Comparison of ENCODE assay signal across 30 cellular contexts in genomic region chr17:81934098-81934757, GRCh38. TPM values are rescaled to one million over a fixed set of nuclear protein-coding genes. Genes with fewer than 3 reads are reported as not detected.
DNase-seq lines count a peak whose midpoint lies in the region; ATAC-seq, FAIRE-seq and TF ChIP-seq lines count a peak whose summit lies in the region.
"Had no signal": no experiment of that assay in that cellular context is flagged by ENCODE, and none has a peak within 500 bp of the region (broad histone marks: within the 10 kb centered on the region; RNA-seq: fewer than 3 reads in every experiment).

No MANE protein-coding gene starts in this region.

- H3K9me3 ChIP-seq in HCT116 (ENCODE audit: control insufficient read depth in 1 of 2, insufficient read depth in 1 of 2, low read depth in 1 of 2, low read length in 2 of 2) = no peaks in the 10 kb centered on the region
- H3K9me3 ChIP-seq in K562 (replicated peaks; ENCODE audit: control insufficient read depth, insufficient read depth, low read depth, low read length) = no peaks in the 10 kb centered on the region
- no peaks in the 10 kb centered on the region for H3K9me3 ChIP-seq in neural progenitor cell (ENCODE audit: low read depth)
- H3K9me3 ChIP-seq: HAP-1, neutrophil, tibial artery had no signal

- CTCF ChIA-PET in activated naive CD4-positive, alpha-beta T cell treated with anti-CD3 and anti-CD28 coated beads for 36 hours (lab: Charles Lee) = no interaction called here
- CTCF ChIA-PET in HCT116 (lab: Charles Lee) (no interaction called here), K562 (lab: Yijun Ruan, JAX; ENCODE audit: low intra/inter-chr PET ratio) (no interaction called here)

- intact Hi-C loops in activated naive CD4-positive, alpha-beta T cell treated with anti-CD3 and anti-CD28 coated beads for 36 hours (cut with micrococcal nuclease) = no loop called here
- intact Hi-C loops in HCT116 (cut with micrococcal nuclease) = no loop called here
- intact Hi-C loops in K562 (cut with micrococcal nuclease) = no loop called here

- TF ChIP-seq RAD21 in HCT116 (IDR thresholded peaks at IDR 0.05; ENCODE audit: low read depth) (no peak), K562 (CRISPR knock-in tag; conservative IDR thresholded peaks at IDR 0.05 in 1 of 2, IDR thresholded peaks at IDR 0.05 in 1 of 2) (no peak)

- H3K4me3 Mint-ChIP-seq in activated naive CD4-positive, alpha-beta T cell treated with anti-CD3 and anti-CD28 coated beads for 36 hours = peak overlapping the region; percentile 32
- peak overlapping the region; percentile 58 for H3K4me3 Mint-ChIP-seq in neural progenitor cell

- H3K4me3 ChIP-seq in HCT116 (replicated peaks in 1 of 2; ENCODE audit: low read depth in 1 of 2, low read length in 2 of 2) (no peak overlapping the region), K562 (no peak overlapping the region), neural progenitor cell (no peak overlapping the region)
- H3K4me3 ChIP-seq: cardiac muscle cell, HAP-1, PC-9, tibial artery had no signal

- H3K9ac ChIP-seq in HCT116 (ENCODE audit: low read length) = no peak overlapping the region
- H3K9ac ChIP-seq in K562 (ENCODE audit: insufficient read depth in 1 of 2, low read depth in 2 of 2, low read length in 2 of 2) = peak overlapping the region in 1 of 2 experiments; percentile 55; a peak in 2 of 4 replicates
- H3K9ac ChIP-seq in neural progenitor cell = no peak overlapping the region

- H3K36me3 Mint-ChIP-seq in activated naive CD4-positive, alpha-beta T cell treated with anti-CD3 and anti-CD28 coated beads for 36 hours (ENCODE audit: low read depth) = peaks cover 20% of the 10 kb centered on the region
- H3K36me3 Mint-ChIP-seq in activated naive CD4-positive, alpha-beta T cell treated with anti-CD3 and anti-CD28 coated beads, Interleukin-2, amount 50 U/mL, for 72 hours = peaks cover 6 to 7% of the 10 kb centered on the region in 2 donors
- peaks cover 2% of the 10 kb centered on the region for H3K36me3 Mint-ChIP-seq in neural progenitor cell
- H3K36me3 Mint-ChIP-seq: activated naive CD8-positive, alpha-beta T cell had no signal

- H3K27me3 ChIP-seq in HCT116 (ENCODE audit: insufficient read depth, low read length) (no peaks in the 10 kb centered on the region), K562 (ENCODE audit: control insufficient read depth in 2 of 2, insufficient read depth in 2 of 2, low read length in 2 of 2) (no peaks in the 10 kb centered on the region), neural progenitor cell (peaks cover 21% of the 10 kb centered on the region)
- H3K27me3 ChIP-seq: cardiac muscle cell had no signal

- no peak for TF ChIP-seq POLR2A in HCT116 (IDR thresholded peaks at IDR 0.05; ENCODE audit: borderline replicate concordance, extremely low read depth, insufficient read depth, insufficient read length)
- no peak for TF ChIP-seq POLR2A in K562 (conservative IDR thresholded peaks at IDR 0.05)

- peaks cover 4% of the 10 kb centered on the region for H3F3A ChIP-seq in neural progenitor cell (ENCODE audit: low read depth)

- no peak for TF ChIP-seq CTCF in HCT116 (IDR thresholded peaks at IDR 0.05 in 2 of 3, conservative IDR thresholded peaks at IDR 0.05 in 1 of 3; ENCODE audit: borderline replicate concordance in 1 of 3, insufficient read depth in 1 of 3, low read depth in 2 of 3, low read length in 2 of 3)
- no peak for TF ChIP-seq CTCF in K562 (IDR thresholded peaks at IDR 0.05 in 2 of 3, conservative IDR thresholded peaks at IDR 0.05 in 1 of 3; ENCODE audit: insufficient read depth in 2 of 3, low read depth in 1 of 3, low read length in 3 of 3)
- no peak for TF ChIP-seq CTCF in neural progenitor cell (IDR thresholded peaks at IDR 0.05)

- WGBS in K562 (ENCODE audit: insufficient coverage, low coverage, missing lambda C conversion rate) = 91% methylated on average over 21 of the region's 23 CpGs

- no peak overlapping the region for H3K27ac Mint-ChIP-seq in activated naive CD4-positive, alpha-beta T cell treated with anti-CD3 and anti-CD28 coated beads for 36 hours
- no peak overlapping the region for H3K27ac Mint-ChIP-seq in activated naive CD4-positive, alpha-beta T cell treated with anti-CD3 and anti-CD28 coated beads, Interleukin-2, amount 50 U/mL, for 72 hours
- H3K27ac Mint-ChIP-seq in neural progenitor cell = peak overlapping the region; percentile 46
- H3K27ac Mint-ChIP-seq: activated naive CD8-positive, alpha-beta T cell had no signal

- H4K20me1 ChIP-seq in HCT116 (ENCODE audit: insufficient read depth) (no peaks in the 10 kb centered on the region), K562 (replicated peaks; ENCODE audit: control insufficient read depth, insufficient read depth, low read length) (peaks cover 7% of the 10 kb centered on the region), neural progenitor cell (ENCODE audit: low read depth) (peaks cover 9% of the 10 kb centered on the region)

- H3K4me1 ChIP-seq in HCT116 (ENCODE audit: control insufficient read depth in 1 of 2, insufficient read depth in 2 of 2, low read length in 2 of 2) (peaks cover 12 to 60% of the 10 kb centered on the region in 2 experiments; a peak in 3 of 4 replicates), K562 (replicated peaks in 1 of 2; ENCODE audit: control insufficient read depth in 2 of 2, insufficient read depth in 2 of 2, low read length in 2 of 2) (peaks cover 30 to 96% of the 10 kb centered on the region in 2 experiments), neural progenitor cell (no peaks in the 10 kb centered on the region)

- H3K27ac ChIP-seq in HCT116 (ENCODE audit: low read depth, low read length) (peak overlapping the region; percentile 8; the same call in 1 of the 2 replicates), K562 (ENCODE audit: extremely low read depth, low read depth, low read length) (no peak overlapping the region), neural progenitor cell (no peak overlapping the region)
- H3K27ac ChIP-seq: cardiac muscle cell, neutrophil, PC-9, tibial artery had no signal

- no peak for ATAC-seq in activated naive CD4-positive, alpha-beta T cell treated with anti-CD3 and anti-CD28 coated beads, Interleukin-2, amount 50 U/mL, for 72 hours
- ATAC-seq in HCT116 (no peak), K562 (no peak), HG03378 (IDR thresholded peaks at IDR 0.05; ENCODE audit: unreplicated experiment) (no peak), GM21367 (IDR thresholded peaks at IDR 0.05; ENCODE audit: unreplicated experiment) (no peak)
- ATAC-seq: sciatic nerve had no signal

- H3K4me2 ChIP-seq in HCT116 (ENCODE audit: low read length) (no peak overlapping the region), K562 (ENCODE audit: insufficient read depth, low read length) (no peak overlapping the region), neural progenitor cell (no peak overlapping the region)
- H3K4me2 ChIP-seq: PC-9 had no signal

- H3K9me1 ChIP-seq in K562 (ENCODE audit: control insufficient read depth, insufficient read depth, low read length) = peaks cover 13% of the 10 kb centered on the region

- H3K79me2 ChIP-seq in HCT116 (ENCODE audit: insufficient read depth, low read length) (peaks cover 17% of the 10 kb centered on the region), K562 (ENCODE audit: control insufficient read depth, insufficient read depth, low read length) (peaks cover 25% of the 10 kb centered on the region), neural progenitor cell (ENCODE audit: low read depth) (peaks cover 6% of the 10 kb centered on the region)

- DNase-seq in activated naive CD4-positive, alpha-beta T cell treated with anti-CD3 and anti-CD28 coated beads for 36 hours = no peak
- DNase-seq in activated naive CD4-positive, alpha-beta T cell treated with anti-CD3 and anti-CD28 coated beads, Interleukin-2, amount 50 U/mL, for 72 hours (ENCODE audit: low spot score in 2 of 2) = no peak
- DNase-seq in HCT116 (ENCODE audit: low read depth, low spot score) (no peak), K562 (ENCODE audit: extremely low read depth in 1 of 4, low spot score in 3 of 4) (no peak), neural progenitor cell (ENCODE audit: low spot score) (no peak), NCI-H526 (lab: John Stamatoyannopoulos, UW) (no peak)
- DNase-seq: cortex of kidney; DMS53; effector memory CD4-positive, alpha-beta T cell; hypothalamus; NCI-H1436 treated with DMSO at 0.1 percent for 48 hours; NCI-H345; PC-9; SHP77; stimulated activated CD4-positive, alpha-beta T cell treated with anti-CD3 and anti-CD28 coated beads, Interleukin-4, amount 100 ng/mL, for 24 hours; T-helper 9 cell; tibial artery had no signal

- peaks cover 17% of the 10 kb centered on the region for H3K4me1 Mint-ChIP-seq in activated naive CD4-positive, alpha-beta T cell treated with anti-CD3 and anti-CD28 coated beads for 36 hours (ENCODE audit: low read depth)
- H3K4me1 Mint-ChIP-seq in neural progenitor cell = peaks cover 10% of the 10 kb centered on the region

- H2AFZ ChIP-seq in HCT116 (ENCODE audit: low read depth, low read length, poor library complexity, severe bottlenecking) (no peak overlapping the region), K562 (ENCODE audit: low read depth, low read length) (no peak overlapping the region), neural progenitor cell (replicated peaks) (no peak overlapping the region)
- H2AFZ ChIP-seq: PC-9 had no signal

- H3K27me3 Mint-ChIP-seq in activated naive CD4-positive, alpha-beta T cell treated with anti-CD3 and anti-CD28 coated beads for 36 hours (ENCODE audit: low read depth) = peaks cover 2% of the 10 kb centered on the region
- peaks cover 13% of the 10 kb centered on the region for H3K27me3 Mint-ChIP-seq in neural progenitor cell (ENCODE audit: insufficient read depth, low read depth)
- H3K27me3 Mint-ChIP-seq: activated naive CD8-positive, alpha-beta T cell had no signal

- H3K9me2 ChIP-seq in HCT116 (ENCODE audit: insufficient read depth) = no peaks in the 10 kb centered on the region

- RAD21 ChIA-PET in HCT116 (lab: Charles Lee; ENCODE audit: low non-redundant PET in 1 of 2, low total read pairs in 2 of 2, uncharacterized antibody in 2 of 2, unreplicated experiment in 2 of 2) = interaction anchor here in 1 of 2 experiments (0.5 kb wide), 1 partner anchor 86 kb away, joined by 3 read pairs; no protein-coding TSS in a partner anchor

- no peaks in the 10 kb centered on the region for H3K9me3 Mint-ChIP-seq in activated naive CD4-positive, alpha-beta T cell treated with anti-CD3 and anti-CD28 coated beads for 36 hours
- H3K9me3 Mint-ChIP-seq in activated naive CD4-positive, alpha-beta T cell treated with anti-CD3 and anti-CD28 coated beads, Interleukin-2, amount 50 U/mL, for 72 hours = no peaks in the 10 kb centered on the region
- no peaks in the 10 kb centered on the region for H3K9me3 Mint-ChIP-seq in neural progenitor cell

- POLR2A ChIA-PET in HCT116 (lab: Charles Lee) = interaction anchor here (1.0 kb wide), 1 partner anchor 89 kb away, joined by 4 read pairs; the partner anchor contains the start of genes CENPX and LRRC45
- POLR2A ChIA-PET in K562 (lab: Yijun Ruan, JAX) = interaction anchor here (0.5 to 1.6 kb wide), 7 partner anchors 8 to 679 kb away, joined by 3 to 6 read pairs (median 4); no protein-coding TSS in a partner anchor

- no peak for FAIRE-seq in K562 (lab: Jason Lieb, UNC)
- FAIRE-seq: G401.6 had no signal

- H3K36me3 ChIP-seq in HCT116 (ENCODE audit: control insufficient read depth in 1 of 2, insufficient read depth in 2 of 2, low read length in 2 of 2) = peaks cover 6 to 33% of the 10 kb centered on the region in 2 experiments; a peak in 2 of 4 replicates
- H3K36me3 ChIP-seq in K562 (ENCODE audit: control insufficient read depth, insufficient read depth, low read length) = peaks cover 36% of the 10 kb centered on the region; the same call in 2 of the 3 replicates
- no peaks in the 10 kb centered on the region for H3K36me3 ChIP-seq in neural progenitor cell
- H3K36me3 ChIP-seq: cardiac muscle cell, neutrophil, tibial artery had no signal

- in situ Hi-C loops in K562 (cut with MboI) = no loop called here

- TF ChIP-seq EP300 in K562 (IDR thresholded peaks at IDR 0.05; ENCODE audit: low read length) = no peak

- BruUV-seq in HCT116 (replicated peaks; lab: Mats Ljungman, UMichigan) = no TSS peak
- BruUV-seq in K562 (replicated peaks; lab: Mats Ljungman, UMichigan) = no TSS peak

RNA-seq across cellular contexts. Expression of gene PYCR1, which starts 2.9 kb away (rescaled TPM):
- total RNA-seq in activated naive CD4-positive, alpha-beta T cell treated with anti-CD3 and anti-CD28 coated beads for 36 hours = 100 to 1,000 TPM; 121 to 130 TPM
- total RNA-seq in activated naive CD4-positive, alpha-beta T cell treated with anti-CD3 and anti-CD28 coated beads, Interleukin-2, amount 50 U/mL, for 72 hours = 10 to 100 TPM; 30.3 to 75.1 TPM
- total RNA-seq in HCT116 (2021; ENCODE audit: unreplicated experiment) (396 TPM), K562 (2014; rRNA removed) (215 and 290 TPM in 2 replicates), K562 (2014; rRNA removed; fragmentation: Illumina TruSeq; extraction: Trizol) (72.4 and 95.4 TPM in 2 replicates), K562 (2015; rRNA removed; fragmentation: Illumina TruSeq; extraction: Trizol) (120 and 126 TPM in 2 replicates), K562 (2021) (302 and 328 TPM in 2 replicates), neural progenitor cell (ENCODE audit: low replicate concordance) (32.6 and 72.2 TPM in 2 replicates)
- polyA plus RNA-seq in HCT116 (2012) = 376 and 456 TPM in 2 replicates
- 35.2 and 129 TPM in 2 replicates for total RNA-seq in K562 (2011; cell fraction: chromatin; rRNA removed; ENCODE audit: low replicate concordance)
- total RNA-seq in K562 (2011; cell fraction: nucleolus; rRNA removed) = 138 and 157 TPM in 2 replicates
- total RNA-seq in K562 (2011; cell fraction: nucleoplasm; rRNA removed) = 86.4 and 88.3 TPM in 2 replicates
- polyA plus RNA-seq in K562 (2011; rRNA removed) (188 and 273 TPM in 2 replicates), K562 (2014; fragmentation: Illumina TruSeq; extraction: Trizol) (183 and 278 TPM in 2 replicates), K562 (2014; fragmentation: Nextera tagmentation; extraction: Ambion mirVana) (10 to 100 TPM; 11.7 to 18.6 TPM), K562 (2014; rRNA removed) (270 and 349 TPM in 2 replicates)
- polyA plus RNA-seq in K562 (2011; cell fraction: cytosol; rRNA removed) = 301 and 524 TPM in 2 replicates
- polyA plus RNA-seq in K562 (2011; cell fraction: nucleus; rRNA removed) = 256 and 278 TPM in 2 replicates
- 283 and 370 TPM in 2 replicates for polyA plus RNA-seq in K562 (2012)
- polyA minus RNA-seq in K562 (2011; rRNA and poly(A)+ RNA removed) = 107 and 155 TPM in 2 replicates
- polyA minus RNA-seq in K562 (2011; cell fraction: cytosol; rRNA and poly(A)+ RNA removed) = 127 and 130 TPM in 2 replicates
- polyA minus RNA-seq in K562 (2011; cell fraction: nucleus; rRNA and poly(A)+ RNA removed) = 35.5 and 52.4 TPM in 2 replicates

RNA-seq across cellular contexts. Expression of gene MAFG, which starts 6.7 kb away (rescaled TPM):
- 10 to 100 TPM; 13.5 to 14.8 TPM for total RNA-seq in activated naive CD4-positive, alpha-beta T cell treated with anti-CD3 and anti-CD28 coated beads for 36 hours
- 10 to 100 TPM; 19.6 to 35.2 TPM for total RNA-seq in activated naive CD4-positive, alpha-beta T cell treated with anti-CD3 and anti-CD28 coated beads, Interleukin-2, amount 50 U/mL, for 72 hours
- 46.8 TPM for total RNA-seq in HCT116 (2021; ENCODE audit: unreplicated experiment)
- 29.0 and 32.9 TPM in 2 replicates for polyA plus RNA-seq in HCT116 (2012)
- total RNA-seq in K562 (2011; cell fraction: chromatin; rRNA removed; ENCODE audit: low replicate concordance) = 86.9 and 142 TPM in 2 replicates
- 78.0 and 85.0 TPM in 2 replicates for total RNA-seq in K562 (2011; cell fraction: nucleolus; rRNA removed)
- total RNA-seq in K562 (2011; cell fraction: nucleoplasm; rRNA removed) = 64.7 and 70.4 TPM in 2 replicates
- total RNA-seq in K562 (2014; rRNA removed) = 27.3 and 30.1 TPM in 2 replicates
- total RNA-seq in K562 (2014; rRNA removed; fragmentation: Illumina TruSeq; extraction: Trizol) = 16.3 and 16.9 TPM in 2 replicates
- total RNA-seq in K562 (2015; rRNA removed; fragmentation: Illumina TruSeq; extraction: Trizol) = 23.6 and 24.9 TPM in 2 replicates
- total RNA-seq in K562 (2021) = 46.7 and 58.1 TPM in 2 replicates
- 22.4 and 31.8 TPM in 2 replicates for polyA plus RNA-seq in K562 (2011; rRNA removed)
- 35.6 and 35.9 TPM in 2 replicates for polyA plus RNA-seq in K562 (2011; cell fraction: cytosol; rRNA removed)
- 200 and 206 TPM in 2 replicates for polyA plus RNA-seq in K562 (2011; cell fraction: nucleus; rRNA removed)
- polyA plus RNA-seq in K562 (2012) = 32.4 and 47.9 TPM in 2 replicates
- polyA plus RNA-seq in K562 (2014; fragmentation: Illumina TruSeq; extraction: Trizol) = 31.2 and 36.3 TPM in 2 replicates
- polyA plus RNA-seq in K562 (2014; fragmentation: Nextera tagmentation; extraction: Ambion mirVana) = 1 to 10 TPM; 1.1 to 2.8 TPM
- polyA plus RNA-seq in K562 (2014; rRNA removed) = 44.8 and 46.7 TPM in 2 replicates
- 10.6 and 14.3 TPM in 2 replicates for polyA minus RNA-seq in K562 (2011; rRNA and poly(A)+ RNA removed)
- 12.7 and 17.1 TPM in 2 replicates for polyA minus RNA-seq in K562 (2011; cell fraction: cytosol; rRNA and poly(A)+ RNA removed)
- 15.9 and 20.3 TPM in 2 replicates for polyA minus RNA-seq in K562 (2011; cell fraction: nucleus; rRNA and poly(A)+ RNA removed)
- total RNA-seq in neural progenitor cell (ENCODE audit: low replicate concordance) = 8.1 and 12.9 TPM in 2 replicates

RNA-seq across cellular contexts. Expression of gene MYADML2, which starts 12.8 kb away (rescaled TPM):
- total RNA-seq in activated naive CD4-positive, alpha-beta T cell treated with anti-CD3 and anti-CD28 coated beads for 36 hours = not detected
- not detected for total RNA-seq in activated naive CD4-positive, alpha-beta T cell treated with anti-CD3 and anti-CD28 coated beads, Interleukin-2, amount 50 U/mL, for 72 hours
- total RNA-seq in HCT116 (2021; ENCODE audit: unreplicated experiment) = not detected
- 0.18 and 0.29 TPM in 2 replicates for polyA plus RNA-seq in HCT116 (2012)
- not detected in 2 replicates for total RNA-seq in K562 (2011; cell fraction: chromatin; rRNA removed; ENCODE audit: low replicate concordance)
- total RNA-seq in K562 (2011; cell fraction: nucleolus; rRNA removed) = not detected in 2 replicates
- not detected in 2 replicates for total RNA-seq in K562 (2011; cell fraction: nucleoplasm; rRNA removed)
- not detected in 2 replicates for total RNA-seq in K562 (2014; rRNA removed)
- total RNA-seq in K562 (2014; rRNA removed; fragmentation: Illumina TruSeq; extraction: Trizol) = not detected in 2 replicates
- total RNA-seq in K562 (2015; rRNA removed; fragmentation: Illumina TruSeq; extraction: Trizol) = not detected in 2 replicates
- total RNA-seq in K562 (2021) = not detected in 2 replicates
- not detected in 2 replicates for polyA plus RNA-seq in K562 (2011; rRNA removed)
- polyA plus RNA-seq in K562 (2011; cell fraction: cytosol; rRNA removed) = not detected in 2 replicates
- not detected in 2 replicates for polyA plus RNA-seq in K562 (2011; cell fraction: nucleus; rRNA removed)
- 0.05 and 0.26 TPM in 2 replicates for polyA plus RNA-seq in K562 (2012)
- not detected in 2 replicates for polyA plus RNA-seq in K562 (2014; fragmentation: Illumina TruSeq; extraction: Trizol)
- not detected for polyA plus RNA-seq in K562 (2014; fragmentation: Nextera tagmentation; extraction: Ambion mirVana)
- polyA plus RNA-seq in K562 (2014; rRNA removed) = not detected in 2 replicates
- polyA minus RNA-seq in K562 (2011; rRNA and poly(A)+ RNA removed) = not detected in 2 replicates
- not detected in 2 replicates for polyA minus RNA-seq in K562 (2011; cell fraction: cytosol; rRNA and poly(A)+ RNA removed)
- polyA minus RNA-seq in K562 (2011; cell fraction: nucleus; rRNA and poly(A)+ RNA removed) = not detected in 2 replicates
- 0.11 TPM in 1 of 2 replicates, not detected in the other for total RNA-seq in neural progenitor cell (ENCODE audit: low replicate concordance)
- total RNA-seq: aorta, epithelial cell of proximal tubule, LHCN-M2, PC-9, posterior vena cava, sciatic nerve had no signal
- polyA plus RNA-seq: aorta, BJ had no signal

RNA-seq across cellular contexts. Expression of gene SIRT7, which starts 16.3 kb away (rescaled TPM):
- 10 to 100 TPM; 18.8 to 22.1 TPM for total RNA-seq in activated naive CD4-positive, alpha-beta T cell treated with anti-CD3 and anti-CD28 coated beads for 36 hours
- 10 to 100 TPM; 35.7 to 43.7 TPM for total RNA-seq in activated naive CD4-positive, alpha-beta T cell treated with anti-CD3 and anti-CD28 coated beads, Interleukin-2, amount 50 U/mL, for 72 hours
- total RNA-seq in HCT116 (2021; ENCODE audit: unreplicated experiment) (62.6 TPM), K562 (2014; rRNA removed) (42.2 and 49.3 TPM in 2 replicates), K562 (2014; rRNA removed; fragmentation: Illumina TruSeq; extraction: Trizol) (9.0 and 9.8 TPM in 2 replicates), K562 (2015; rRNA removed; fragmentation: Illumina TruSeq; extraction: Trizol) (23.6 and 24.6 TPM in 2 replicates), K562 (2021) (35.7 and 44.1 TPM in 2 replicates), neural progenitor cell (ENCODE audit: low replicate concordance) (5.1 and 15.2 TPM in 2 replicates)
- polyA plus RNA-seq in HCT116 (2012) = 43.7 and 50.8 TPM in 2 replicates
- 90.9 and 205 TPM in 2 replicates for total RNA-seq in K562 (2011; cell fraction: chromatin; rRNA removed; ENCODE audit: low replicate concordance)
- total RNA-seq in K562 (2011; cell fraction: nucleolus; rRNA removed) = 97.4 and 110 TPM in 2 replicates
- total RNA-seq in K562 (2011; cell fraction: nucleoplasm; rRNA removed) = 93.3 and 125 TPM in 2 replicates
- polyA plus RNA-seq in K562 (2011; rRNA removed) (9.3 and 11.7 TPM in 2 replicates), K562 (2014; fragmentation: Illumina TruSeq; extraction: Trizol) (20.3 and 25.7 TPM in 2 replicates), K562 (2014; fragmentation: Nextera tagmentation; extraction: Ambion mirVana) (1 to 10 TPM; 1.6 to 2.0 TPM), K562 (2014; rRNA removed) (43.9 and 54.8 TPM in 2 replicates)
- 11.2 and 16.2 TPM in 2 replicates for polyA plus RNA-seq in K562 (2011; cell fraction: cytosol; rRNA removed)
- polyA plus RNA-seq in K562 (2011; cell fraction: nucleus; rRNA removed) = 56.9 and 86.9 TPM in 2 replicates
- 36.1 and 36.9 TPM in 2 replicates for polyA plus RNA-seq in K562 (2012)
- 18.7 and 21.5 TPM in 2 replicates for polyA minus RNA-seq in K562 (2011; rRNA and poly(A)+ RNA removed)
- polyA minus RNA-seq in K562 (2011; cell fraction: cytosol; rRNA and poly(A)+ RNA removed) = 22.3 and 25.1 TPM in 2 replicates
- polyA minus RNA-seq in K562 (2011; cell fraction: nucleus; rRNA and poly(A)+ RNA removed) = 27.7 and 31.4 TPM in 2 replicates

RNA-seq across cellular contexts. Expression of gene PCYT2, which starts 23.0 kb away (rescaled TPM):
- total RNA-seq in activated naive CD4-positive, alpha-beta T cell treated with anti-CD3 and anti-CD28 coated beads for 36 hours = 10 to 100 TPM; 15.9 to 16.6 TPM
- 10 to 100 TPM; 16.4 to 20.1 TPM for total RNA-seq in activated naive CD4-positive, alpha-beta T cell treated with anti-CD3 and anti-CD28 coated beads, Interleukin-2, amount 50 U/mL, for 72 hours
- 51.5 TPM for total RNA-seq in HCT116 (2021; ENCODE audit: unreplicated experiment)
- 44.1 and 45.7 TPM in 2 replicates for polyA plus RNA-seq in HCT116 (2012)
- total RNA-seq in K562 (2011; cell fraction: chromatin; rRNA removed; ENCODE audit: low replicate concordance) = 142 and 422 TPM in 2 replicates
- 366 and 427 TPM in 2 replicates for total RNA-seq in K562 (2011; cell fraction: nucleolus; rRNA removed)
- 182 and 225 TPM in 2 replicates for total RNA-seq in K562 (2011; cell fraction: nucleoplasm; rRNA removed)
- total RNA-seq in K562 (2014; rRNA removed) = 123 and 139 TPM in 2 replicates
- 42.7 and 57.5 TPM in 2 replicates for total RNA-seq in K562 (2014; rRNA removed; fragmentation: Illumina TruSeq; extraction: Trizol)
- total RNA-seq in K562 (2015; rRNA removed; fragmentation: Illumina TruSeq; extraction: Trizol) = 81.7 and 82.5 TPM in 2 replicates
- 125 and 134 TPM in 2 replicates for total RNA-seq in K562 (2021)
- 71.5 and 97.8 TPM in 2 replicates for polyA plus RNA-seq in K562 (2011; rRNA removed)
- 77.5 and 97.1 TPM in 2 replicates for polyA plus RNA-seq in K562 (2011; cell fraction: cytosol; rRNA removed)
- polyA plus RNA-seq in K562 (2011; cell fraction: nucleus; rRNA removed) = 473 and 533 TPM in 2 replicates
- 94.8 and 147 TPM in 2 replicates for polyA plus RNA-seq in K562 (2012)
- 83.7 and 95.3 TPM in 2 replicates for polyA plus RNA-seq in K562 (2014; fragmentation: Illumina TruSeq; extraction: Trizol)
- polyA plus RNA-seq in K562 (2014; fragmentation: Nextera tagmentation; extraction: Ambion mirVana) = 1 to 10 TPM in 1 of 2 experiments, under 1 TPM in 1; 0.92 to 1.6 TPM
- polyA plus RNA-seq in K562 (2014; rRNA removed) = 131 and 133 TPM in 2 replicates
- polyA minus RNA-seq in K562 (2011; rRNA and poly(A)+ RNA removed) = 48.7 and 49.2 TPM in 2 replicates
- 35.6 and 49.0 TPM in 2 replicates for polyA minus RNA-seq in K562 (2011; cell fraction: cytosol; rRNA and poly(A)+ RNA removed)
- polyA minus RNA-seq in K562 (2011; cell fraction: nucleus; rRNA and poly(A)+ RNA removed) = 127 and 186 TPM in 2 replicates
- 6.8 and 17.0 TPM in 2 replicates for total RNA-seq in neural progenitor cell (ENCODE audit: low replicate concordance)
